ENCODE assay signal across 14 cellular contexts in genomic region chr3:45124379-45124778, GRCh38. TPM values are rescaled to one million over a fixed set of nuclear protein-coding genes. Genes with fewer than 3 reads are reported as not detected.
DNase-seq lines count a peak whose midpoint lies in the region; ATAC-seq, FAIRE-seq and TF ChIP-seq lines count a peak whose summit lies in the region.
"Had no signal": no experiment of that assay in that cellular context is flagged by ENCODE, and none has a peak within 500 bp of the region (broad histone marks: within the 10 kb centered on the region; RNA-seq: fewer than 3 reads in every experiment).

No MANE protein-coding gene starts in this region.

- no peaks in the 10 kb centered on the region for H3K27me3 ChIP-seq in small intestine (ENCODE audit: control insufficient read depth in 2 of 2, insufficient read depth in 2 of 2, low read length in 2 of 2)
- H3K27me3 ChIP-seq: Peyer's patch had no signal

- peak overlapping the region; percentile 68 to 85 for H3K27ac ChIP-seq in small intestine (ENCODE audit: low read depth in 1 of 2, low read length in 1 of 2)
- H3K27ac ChIP-seq: lower lobe of right lung had no signal

- H3K4me1 ChIP-seq in small intestine (ENCODE audit: control insufficient read depth in 2 of 2, insufficient read depth in 1 of 2, low read depth in 1 of 2, low read length in 1 of 2): peaks cover 24 to 25% of the 10 kb centered on the region in 2 donors

- 51 to 63% (median 53%) methylated on average over 4 of the region's 4 CpGs for WGBS in small intestine, 3 donors

- ATAC-seq in SK-N-SH treated with all-trans-retinoic acid at 6 μM for 48 hours: peak; percentile 76
- ATAC-seq in HG02763 (IDR thresholded peaks at IDR 0.05; ENCODE audit: unreplicated experiment): no peak
- ATAC-seq: lower lobe of right lung had no signal

- H3K4me3 ChIP-seq in small intestine (ENCODE audit: low read depth in 1 of 2, low read length in 2 of 2): no peak overlapping the region
- H3K4me3 ChIP-seq: lower lobe of right lung had no signal

- DNase-seq in H4 (ENCODE audit: low spot score) (peak; percentile 59), fibroblast of peridontal ligament (ENCODE audit: extremely low read depth) (peak; percentile 91), small intestine (no peak), cerebellar nuclear complex (lab: John Stamatoyannopoulos, UW) (no peak), NCI-H82 (lab: John Stamatoyannopoulos, UW) (no peak)
- no peak for DNase-seq in activated effector memory CD4-positive, alpha-beta T cell treated with anti-CD3 and anti-CD28 coated beads, Interleukin-2, amount 50 U/mL, for 16 hours
- DNase-seq: activated CD4-positive, alpha-beta memory T cell treated with anti-CD3 and anti-CD28 coated beads for 36 hours; GF-D8; lower lobe of right lung; NCI-H1092 treated with DMSO at 0.1 percent for 48 hours; Peyer's patch; stimulated activated naive CD4-positive, alpha-beta T cell treated with Interleukin-2 at 50 U/mL for 16 hours had no signal

- FAIRE-seq in small intestine (lab: Jason Lieb, UNC): no peak

- H3K9me3 ChIP-seq in small intestine (ENCODE audit: control insufficient read depth, low read depth): no peaks in the 10 kb centered on the region
- H3K9me3 ChIP-seq: lower lobe of right lung, Peyer's patch had no signal

- H3K36me3 ChIP-seq in small intestine (ENCODE audit: control insufficient read depth in 2 of 2, insufficient read depth in 2 of 2, low read length in 2 of 2): no peaks in the 10 kb centered on the region
- H3K36me3 ChIP-seq: lower lobe of right lung, Peyer's patch had no signal

TF ChIP-seq in SK-N-SH treated with all-trans-retinoic acid at 6 μM for 48 hours, 23 proteins besides CTCF, POLR2A, EP300 and RAD21:
- TF ChIP-seq POU6F1 (CRISPR knock-in tag; IDR thresholded peaks at IDR 0.05; ENCODE audit: borderline replicate concordance, low read depth) (no peak), OSR1 (CRISPR knock-in tag; IDR thresholded peaks at IDR 0.05) (no peak), CSDC2 (CRISPR knock-in tag; IDR thresholded peaks at IDR 0.05) (no peak), GLIS3 (CRISPR knock-in tag; IDR thresholded peaks at IDR 0.05) (no peak), TOX (CRISPR knock-in tag; IDR thresholded peaks at IDR 0.05; ENCODE audit: borderline replicate concordance) (no peak), RARB (CRISPR knock-in tag; IDR thresholded peaks at IDR 0.05) (no peak), ZNF565 (CRISPR knock-in tag; conservative IDR thresholded peaks at IDR 0.05; ENCODE audit: low read depth) (no peak), TCF4 (CRISPR knock-in tag; IDR thresholded peaks at IDR 0.05; ENCODE audit: borderline replicate concordance) (no peak), CREB5 (CRISPR knock-in tag; IDR thresholded peaks at IDR 0.05; ENCODE audit: low read depth) (no peak), BACH2 (CRISPR knock-in tag; IDR thresholded peaks at IDR 0.05; ENCODE audit: borderline replicate concordance) (no peak), CSRNP3 (CRISPR knock-in tag; IDR thresholded peaks at IDR 0.05) (no peak), SNAI2 (CRISPR knock-in tag; IDR thresholded peaks at IDR 0.05) (no peak), ZNF8 (CRISPR knock-in tag; IDR thresholded peaks at IDR 0.05) (no peak), PPARA (CRISPR knock-in tag; IDR thresholded peaks at IDR 0.05; ENCODE audit: borderline replicate concordance) (no peak), TSHZ2 (CRISPR knock-in tag; IDR thresholded peaks at IDR 0.05) (no peak), PATZ1 (CRISPR knock-in tag; IDR thresholded peaks at IDR 0.05; ENCODE audit: borderline replicate concordance) (no peak), ZNF70 (CRISPR knock-in tag; IDR thresholded peaks at IDR 0.05) (no peak)

RNA-seq across cellular contexts. Expression of gene CDCP1, which starts 21.8 kb away (rescaled TPM):
- total RNA-seq in H4 (2014; rRNA removed; shearing (Covaris generic)): 0.12 and 0.31 TPM in 2 replicates
- 10 to 100 TPM in 1 of 3 donors, 1 to 10 TPM in 2; 8.4 to 16.8 (median 8.5) TPM for polyA plus RNA-seq in small intestine

Comparison
In these comparisons a context has a peak if more than half of its experiments do, and no peak if none do; other contexts are left out.
1. DNase-seq: peak in H4 (single experiment) and fibroblast of peridontal ligament (single experiment); none in small intestine (single experiment), cerebellar nuclear complex (0 of 2), activated effector memory CD4-positive, alpha-beta T cell treated with anti-CD3 and anti-CD28 coated beads, Interleukin-2, amount 50 U/mL, for 16 hours (single experiment) and NCI-H82 (single experiment).